34 cellular contexts compared by ENCODE assay signal in genomic region chr10:107413971-107414370, GRCh38.
"Had no signal": no experiment of that assay in that cellular context is flagged by ENCODE, and none has a peak within 500 bp of the region (broad histone marks: within the 10 kb centered on the region; RNA-seq: fewer than 3 reads in every experiment).

No MANE protein-coding gene starts in this region.

- H3K4me3 ChIP-seq: MG63 had no signal

- H3K27me3 ChIP-seq: MG63 had no signal

- H3K36me3 ChIP-seq: MG63 had no signal

- H3K9me3 ChIP-seq: MG63 had no signal

- DNase-seq: Karpas-422, Kasumi-1, MG63, MM.1S, MV-4-11, NCI-H1048, NCI-H1092, NCI-H1092 treated with DMSO at 0.1 percent for 48 hours, NCI-H1105, NCI-H1105 treated with DMSO at 0.1 percent for 48 hours, NCI-H1417, NCI-H1417 treated with DMSO at 0.1 percent for 48 hours, NCI-H1436, NCI-H1436 treated with DMSO at 0.1 percent for 48 hours, NCI-H146, NCI-H1694, NCI-H1694 treated with DMSO at 0.1 percent for 48 hours, NCI-H187, NCI-H187 treated with DMSO at 0.1 percent for 48 hours, NCI-H1930, NCI-H2029, NCI-H2029 treated with DMSO at 0.1 percent for 48 hours, NCI-H2081, NCI-H2081 treated with DMSO at 0.1 percent for 48 hours, NCI-H2107, NCI-H2171, NCI-H2171 treated with DMSO at 0.1 percent for 48 hours, NCI-H2227 treated with DMSO at 0.1 percent for 48 hours, NCI-H226, NCI-H345, NCI-H446, NCI-H446 treated with DMSO at 0.1 percent for 48 hours, NCI-H510A, NCI-H510A treated with DMSO at 0.1 percent for 48 hours had no signal
